ENCODE assay signal across 32 cellular contexts in genomic region chr16:80362816-80363215, GRCh38.
"Had no signal": no experiment of that assay in that cellular context is flagged by ENCODE, and none has a peak within 500 bp of the region (broad histone marks: within the 10 kb centered on the region; RNA-seq: fewer than 3 reads in every experiment).

No MANE protein-coding gene starts in this region.

- DNase-seq: naive thymus-derived CD4-positive, alpha-beta T cell; natural killer cell; nucleus accumbens; ovary; posterior cingulate gyrus; psoas muscle; right cardiac atrium; spleen; stimulated activated CD4-positive, alpha-beta T cell treated with anti-CD3 and anti-CD28 coated beads, Interleukin-12 subunit alpha, Interleukin-12 subunit beta, amount 100 ng/mL, for 4 hours; stimulated activated CD4-positive, alpha-beta T cell treated with anti-CD3 and anti-CD28 coated beads, Interleukin-1b, Interleukin-23, amount 100 ng/mL, for 48 hours; stimulated activated CD4-positive, alpha-beta T cell treated with anti-CD3 and anti-CD28 coated beads, Interleukin-4, amount 100 ng/mL, for 1 hour; stimulated activated CD4-positive, alpha-beta T cell treated with anti-CD3 and anti-CD28 coated beads, Interleukin-4, amount 100 ng/mL, for 4 hours; stimulated activated CD8-positive, alpha-beta memory T cell treated with anti-CD3 and anti-CD28 coated beads, Interleukin-4, amount 100 ng/mL, for 48 hours; stimulated activated naive CD4-positive, alpha-beta T cell; stimulated activated naive CD8-positive, alpha-beta T cell treated with anti-CD3 and anti-CD28 coated beads, Interleukin-15, amount 100 ng/mL, for 72 hours; stimulated activated naive CD8-positive, alpha-beta T cell treated with anti-CD3 and anti-CD28 coated beads, Interleukin-15, Interleukin-2, amounts not matched to agents 100 U/mL and 50 U/mL, for 24 hours; substantia nigra; testis; tibial artery; transverse colon; upper lobe of right lung; uterus had no signal

- H3K4me1 Mint-ChIP-seq: naive thymus-derived CD4-positive, alpha-beta T cell; natural killer cell; stimulated activated memory B cell treated with anti-CD40 and anti-IgM and Interleukin-4, amounts not matched to agents 10 μg/mL and 1 μg/mL and 100 μg/mL, for 72 hours; stimulated activated naive CD8-positive, alpha-beta T cell treated with anti-CD3 and anti-CD28 coated beads, Interleukin-15, amount 100 ng/mL, for 72 hours had no signal

- H3K36me3 ChIP-seq: neutrophil, ovary, spleen, suprapubic skin, tibial artery, transverse colon, upper lobe of right lung, uterus had no signal

- H3K36me3 Mint-ChIP-seq: naive thymus-derived CD4-positive, alpha-beta T cell; natural killer cell; stimulated activated memory B cell treated with anti-CD40 and anti-IgM and Interleukin-4, amounts not matched to agents 10 μg/mL and 1 μg/mL and 100 μg/mL, for 72 hours; type B pancreatic cell had no signal

- H3K79me2 ChIP-seq: parathyroid adenoma had no signal

- H3K27ac ChIP-seq: neutrophil, ovary, parathyroid adenoma, psoas muscle, skin epidermis, spleen, suprapubic skin, testis, tibial artery, transverse colon, upper lobe of right lung, uterus had no signal

- H3K4me3 Mint-ChIP-seq: naive thymus-derived CD4-positive, alpha-beta T cell; natural killer cell; nephron; stimulated activated memory B cell treated with anti-CD40 and anti-IgM and Interleukin-4, amounts not matched to agents 10 μg/mL and 1 μg/mL and 100 μg/mL, for 72 hours; stimulated activated naive CD8-positive, alpha-beta T cell treated with anti-CD3 and anti-CD28 coated beads, Interleukin-15, amount 100 ng/mL, for 72 hours; type B pancreatic cell had no signal

- H3K27me3 ChIP-seq: neutrophil, ovary, suprapubic skin, testis, tibial artery, transverse colon, upper lobe of right lung, uterus had no signal

- H3K9ac ChIP-seq: parathyroid adenoma had no signal

- H3K9me3 Mint-ChIP-seq: natural killer cell; nephron; stimulated activated memory B cell treated with anti-CD40 and anti-IgM and Interleukin-4, amounts not matched to agents 10 μg/mL and 1 μg/mL and 100 μg/mL, for 72 hours; stimulated activated naive CD8-positive, alpha-beta T cell treated with anti-CD3 and anti-CD28 coated beads, Interleukin-15, amount 100 ng/mL, for 72 hours; type B pancreatic cell had no signal

- ATAC-seq: naive thymus-derived CD4-positive, alpha-beta T cell; natural killer cell; psoas muscle; right cardiac atrium; sciatic nerve; stimulated activated memory B cell treated with anti-CD40 and anti-IgM and Interleukin-4, amounts not matched to agents 10 μg/mL and 1 μg/mL and 100 μg/mL, for 72 hours; stimulated activated naive CD8-positive, alpha-beta T cell treated with anti-CD3 and anti-CD28 coated beads, Interleukin-15, amount 100 ng/mL, for 72 hours; stimulated activated naive CD8-positive, alpha-beta T cell treated with anti-CD3 and anti-CD28 coated beads, Interleukin-15, Interleukin-2, amounts not matched to agents 100 U/mL and 50 U/mL, for 24 hours; upper lobe of right lung had no signal

- H3K4me1 ChIP-seq: parathyroid adenoma, psoas muscle, spleen, suprapubic skin, testis, tibial artery, transverse colon, upper lobe of right lung, uterus had no signal

- H3K27ac Mint-ChIP-seq: naive thymus-derived CD4-positive, alpha-beta T cell; natural killer cell; progenitor cell of endocrine pancreas; stimulated activated memory B cell treated with anti-CD40 and anti-IgM and Interleukin-4, amounts not matched to agents 10 μg/mL and 1 μg/mL and 100 μg/mL, for 72 hours; type B pancreatic cell had no signal

- H2AFZ ChIP-seq: parathyroid adenoma had no signal

- H3K4me2 ChIP-seq: smooth muscle cell had no signal

- H3K9me3 ChIP-seq: neutrophil, ovary, psoas muscle, spleen, suprapubic skin, testis, tibial artery, transverse colon, upper lobe of right lung, uterus had no signal

- H3K4me3 ChIP-seq: ovary, psoas muscle, skin epidermis, smooth muscle cell, spleen, suprapubic skin, testis, tibial artery, transverse colon, upper lobe of right lung, uterus had no signal
